11 cellular contexts compared by ENCODE assay signal in genomic region chr13:44238011-44238421, GRCh38.
DNase-seq lines count a peak whose midpoint lies in the region; ATAC-seq and TF ChIP-seq lines count a peak whose summit lies in the region.
"Had no signal": no experiment of that assay in that cellular context is flagged by ENCODE, and none has a peak within 500 bp of the region (broad histone marks: within the 10 kb centered on the region; RNA-seq: fewer than 3 reads in every experiment).

No MANE protein-coding gene starts in this region.

- H3K9me3 Mint-ChIP-seq in T-helper 1 cell treated with Interleukin-12 subunit alpha and Interleukin-12 subunit beta and Interleukin-4 antibody, amounts not matched to agents 30 μg/mL and 1 μg/mL, for 36 hours = no peaks in the 10 kb centered on the region
- H3K9me3 Mint-ChIP-seq in GM23338 = no peaks in the 10 kb centered on the region
- H3K9me3 Mint-ChIP-seq: activated CD4-positive, alpha-beta memory T cell treated with anti-CD3 and anti-CD28 coated beads, Interleukin-2, amount 10 ng/mL, durations not matched to agents 7 days and 5 days had no signal

- H3K27ac ChIP-seq in vagina (peak overlapping the region; percentile 90), GM23338 (ENCODE audit: low read depth) (no peak overlapping the region)
- H3K27ac ChIP-seq: SJCRH30 had no signal

- H3K4me1 ChIP-seq in mucosa of descending colon (ENCODE audit: low read depth) (no peaks in the 10 kb centered on the region), vagina (peaks cover 43% of the 10 kb centered on the region), GM23338 (ENCODE audit: insufficient read depth) (no peaks in the 10 kb centered on the region)
- H3K4me1 ChIP-seq: SJCRH30 had no signal

- H3K27me3 Mint-ChIP-seq in T-helper 1 cell treated with Interleukin-12 subunit alpha and Interleukin-12 subunit beta and Interleukin-4 antibody, amounts not matched to agents 30 μg/mL and 1 μg/mL, for 36 hours (ENCODE audit: low read depth) = peaks cover 22% of the 10 kb centered on the region
- no peaks in the 10 kb centered on the region for H3K27me3 Mint-ChIP-seq in GM23338 (ENCODE audit: insufficient read depth, low read depth, poor library complexity)

- H4K20me1 ChIP-seq in GM23338 (replicated peaks; ENCODE audit: insufficient read depth) = no peaks in the 10 kb centered on the region

- no peaks in the 10 kb centered on the region for H3K9me2 ChIP-seq in GM23338 (ENCODE audit: insufficient read depth)

- intact Hi-C loops in mucosa of descending colon (cut with DNase I, micrococcal nuclease) = no loop called here
- intact Hi-C loops in vagina (cut with DNase I) = loop anchor here (5.0 to 10.0 kb wide), 2 partner anchors 34 to 197 kb away; no protein-coding TSS in a partner anchor

- H3K9me3 ChIP-seq in mucosa of descending colon (no peaks in the 10 kb centered on the region), vagina (no peaks in the 10 kb centered on the region)
- H3K9me3 ChIP-seq: SJCRH30 had no signal

- peaks cover 17% of the 10 kb centered on the region for H3K4me1 Mint-ChIP-seq in T-helper 1 cell treated with Interleukin-12 subunit alpha and Interleukin-12 subunit beta and Interleukin-4 antibody, amounts not matched to agents 30 μg/mL and 1 μg/mL, for 36 hours (ENCODE audit: low read depth)
- H3K4me1 Mint-ChIP-seq in GM23338 = peaks cover 2% of the 10 kb centered on the region; the same call in 2 of the 3 replicates

- H3K27me3 ChIP-seq in vagina (no peaks in the 10 kb centered on the region), GM23338 (ENCODE audit: insufficient read depth) (no peaks in the 10 kb centered on the region)
- H3K27me3 ChIP-seq: SJCRH30 had no signal

- no peaks in the 10 kb centered on the region for H3F3A ChIP-seq in GM23338 (replicated peaks; ENCODE audit: low read depth)

- TF ChIP-seq POLR2A in vagina (IDR thresholded peaks at IDR 0.05) = no peak

- no peaks in the 10 kb centered on the region for H3K79me2 ChIP-seq in GM23338 (replicated peaks; ENCODE audit: insufficient read depth)

- no peak overlapping the region for H3K4me2 ChIP-seq in GM23338

- no peak for TF ChIP-seq CTCF in epithelial cell of esophagus (IDR thresholded peaks at IDR 0.05; ENCODE audit: insufficient read depth, low read depth, low read length, missing control alignments)
- TF ChIP-seq CTCF in mucosa of descending colon (IDR thresholded peaks at IDR 0.05) = no peak
- TF ChIP-seq CTCF in vagina (IDR thresholded peaks at IDR 0.05) = no peak
- TF ChIP-seq CTCF in GM23338 (conservative IDR thresholded peaks at IDR 0.05; ENCODE audit: low read depth in 2 of 2) = no peak

- DNase-seq in T-helper 1 cell = no peak
- peak; percentile 96 for DNase-seq in epithelial cell of esophagus (ENCODE audit: low read depth)
- no peak for DNase-seq in mucosa of descending colon
- no peak for DNase-seq in vagina (ENCODE audit: extremely low spot score in 2 of 2)
- DNase-seq in NCI-H510A (lab: John Stamatoyannopoulos, UW) = no peak
- no peak for DNase-seq in GM23338 (ENCODE audit: low spot score)
- DNase-seq: NCI-H1048, SJCRH30 had no signal

- no peak overlapping the region for H3K4me3 ChIP-seq in epithelial cell of esophagus (ENCODE audit: low read length)
- H3K4me3 ChIP-seq in mucosa of descending colon = no peak overlapping the region
- no peak overlapping the region for H3K4me3 ChIP-seq in vagina
- no peak overlapping the region for H3K4me3 ChIP-seq in GM23338
- H3K4me3 ChIP-seq: SJCRH30 had no signal

- ATAC-seq in mucosa of descending colon = peak; percentile 46
- no peak for ATAC-seq in HG03457 (IDR thresholded peaks at IDR 0.05; ENCODE audit: unreplicated experiment)
- ATAC-seq in GM23338 = no peak

- no peaks in the 10 kb centered on the region for H3K36me3 ChIP-seq in mucosa of descending colon (ENCODE audit: low read depth)
- no peaks in the 10 kb centered on the region for H3K36me3 ChIP-seq in vagina
- no peaks in the 10 kb centered on the region for H3K36me3 ChIP-seq in GM23338 (ENCODE audit: insufficient read depth)
- H3K36me3 ChIP-seq: SJCRH30 had no signal

- H3K27ac Mint-ChIP-seq in T-helper 1 cell treated with Interleukin-12 subunit alpha and Interleukin-12 subunit beta and Interleukin-4 antibody, amounts not matched to agents 30 μg/mL and 1 μg/mL, for 36 hours = peak overlapping the region; percentile 49
- no peak overlapping the region for H3K27ac Mint-ChIP-seq in GM23338
- H3K27ac Mint-ChIP-seq: activated CD4-positive, alpha-beta memory T cell treated with anti-CD3 and anti-CD28 coated beads, Interleukin-2, amount 10 ng/mL, durations not matched to agents 7 days and 5 days had no signal

- H3K4me3 Mint-ChIP-seq in T-helper 1 cell treated with Interleukin-12 subunit alpha and Interleukin-12 subunit beta and Interleukin-4 antibody, amounts not matched to agents 30 μg/mL and 1 μg/mL, for 36 hours = no peak overlapping the region
- no peak overlapping the region for H3K4me3 Mint-ChIP-seq in GM23338
- H3K4me3 Mint-ChIP-seq: activated CD4-positive, alpha-beta memory T cell treated with anti-CD3 and anti-CD28 coated beads, Interleukin-2, amount 10 ng/mL, durations not matched to agents 7 days and 5 days had no signal

- H3K36me3 Mint-ChIP-seq in T-helper 1 cell treated with Interleukin-12 subunit alpha and Interleukin-12 subunit beta and Interleukin-4 antibody, amounts not matched to agents 30 μg/mL and 1 μg/mL, for 36 hours (ENCODE audit: low read depth) = no peaks in the 10 kb centered on the region
- no peaks in the 10 kb centered on the region for H3K36me3 Mint-ChIP-seq in GM23338 (ENCODE audit: low read depth)

- no peak overlapping the region for H2AFZ ChIP-seq in GM23338

TF ChIP-seq in GM23338, 12 proteins besides CTCF, POLR2A, EP300 and RAD21 (continues in another document):
- TF ChIP-seq EZH2phosphoT487 (IDR thresholded peaks at IDR 0.05; ENCODE audit: unreplicated experiment) (no peak), CREB1 (CRISPR knock-in tag; IDR thresholded peaks at IDR 0.05; ENCODE audit: low read depth) (no peak), ZNF114 (CRISPR knock-in tag; IDR thresholded peaks at IDR 0.05) (no peak), STAT1 (IDR thresholded peaks at IDR 0.05; ENCODE audit: unreplicated experiment) (no peak), EZH2 (IDR thresholded peaks at IDR 0.05; ENCODE audit: low read depth, unreplicated experiment) (no peak), NANOG (IDR thresholded peaks at IDR 0.05; ENCODE audit: borderline replicate concordance) (no peak), JUNB (IDR thresholded peaks at IDR 0.05; ENCODE audit: unreplicated experiment) (no peak), REST (IDR thresholded peaks at IDR 0.05; ENCODE audit: unreplicated experiment) (no peak), POLR2AphosphoS5 (IDR thresholded peaks at IDR 0.05; ENCODE audit: low read depth) (no peak), ETS1 (IDR thresholded peaks at IDR 0.05) (no peak), ZNF331 (CRISPR knock-in tag; IDR thresholded peaks at IDR 0.05; ENCODE audit: low read depth) (no peak)
